1 cellular context compared by ENCODE assay signal in genomic region chr2:205989291-205990071, GRCh38.
TF ChIP-seq lines count a peak whose summit lies in the region.

No MANE protein-coding gene starts in this region.

TF ChIP-seq in HepG2, 621 proteins besides CTCF, POLR2A, EP300 and RAD21 (continued from another document and continues in another):
- no peak for TF ChIP-seq ZNF691 (CRISPR knock-in tag; IDR thresholded peaks at IDR 0.05; ENCODE audit: borderline replicate concordance, low read depth)
- TF ChIP-seq ZNF772 (CRISPR knock-in tag; IDR thresholded peaks at IDR 0.05) = 0 out of 2 replicates have a peak, but pooled peaks have one; percentile 34
- no peak for TF ChIP-seq LRRFIP1 (CRISPR knock-in tag; conservative IDR thresholded peaks at IDR 0.05)
- TF ChIP-seq TEAD3 (CRISPR knock-in tag; optimal IDR thresholded peaks at IDR 0.05; ENCODE audit: borderline replicate concordance) = no peak
- TF ChIP-seq GATA4 (IDR thresholded peaks at IDR 0.05; ENCODE audit: borderline replicate concordance, low read depth) = no peak
- TF ChIP-seq ATF3 (CRISPR knock-in tag; IDR thresholded peaks at IDR 0.05) = 0 out of 2 replicates have a peak, but pooled peaks have one; percentile 33
- TF ChIP-seq ZNF512B (CRISPR knock-in tag; IDR thresholded peaks at IDR 0.05; ENCODE audit: borderline replicate concordance) = no peak
- TF ChIP-seq XBP1 (CRISPR knock-in tag; IDR thresholded peaks at IDR 0.05) = no peak
- TF ChIP-seq ZNF770 (CRISPR knock-in tag; IDR thresholded peaks at IDR 0.05) = 0 out of 2 replicates have a peak, but pooled peaks have one; percentile 28
- TF ChIP-seq REL (CRISPR knock-in tag; conservative IDR thresholded peaks at IDR 0.05) = no peak
- TF ChIP-seq TEF (CRISPR knock-in tag; IDR thresholded peaks at IDR 0.05) = peak; percentile 100
- 0 out of 2 replicates have a peak, but pooled peaks have one; percentile 42 for TF ChIP-seq ZNF430 (CRISPR knock-in tag; IDR thresholded peaks at IDR 0.05)
- TF ChIP-seq PREB (CRISPR knock-in tag; IDR thresholded peaks at IDR 0.05) = no peak
- no peak for TF ChIP-seq FOXP4 (CRISPR knock-in tag; IDR thresholded peaks at IDR 0.05)
- peak; percentile 79 for TF ChIP-seq RXRB (CRISPR knock-in tag; IDR thresholded peaks at IDR 0.05; ENCODE audit: borderline replicate concordance)
- TF ChIP-seq ZNF687 (CRISPR knock-in tag; IDR thresholded peaks at IDR 0.05) = peak; percentile 10; the same call in 1 of the 2 replicates
- peak; percentile 86 to 87 for TF ChIP-seq MAFK (conservative IDR thresholded peaks at IDR 0.05 in 1 of 2, IDR thresholded peaks at IDR 0.05 in 1 of 2; ENCODE audit: low read length in 2 of 2)
- TF ChIP-seq ZNF331 (CRISPR knock-in tag; IDR thresholded peaks at IDR 0.05) = peak; percentile 68; the same call in 1 of the 2 replicates
- TF ChIP-seq ZNF362 (CRISPR knock-in tag; IDR thresholded peaks at IDR 0.05; ENCODE audit: borderline replicate concordance) = no peak
- TF ChIP-seq SALL2 (CRISPR knock-in tag; IDR thresholded peaks at IDR 0.05) = no peak
- peak; percentile 47; the same call in 1 of the 2 replicates for TF ChIP-seq AHDC1 (CRISPR knock-in tag; IDR thresholded peaks at IDR 0.05; ENCODE audit: borderline replicate concordance)
- TF ChIP-seq KLF16 (CRISPR knock-in tag; IDR thresholded peaks at IDR 0.05) = peak in 1 of 2 experiments; percentile 50; a peak in 1 of 4 replicates
